In genomic region chr14:99971087-99971928, GRCh38 we compare ENCODE assay signal across 8 cellular contexts.
A peak's percentile ranks its signal among the peaks of the same experiment; 100 is the strongest.
DNase-seq lines count a peak whose midpoint lies in the region; ATAC-seq lines count a peak whose summit lies in the region.

No MANE protein-coding gene starts in this region.

- peaks cover 8% of the 10 kb centered on the region for H3K36me3 Mint-ChIP-seq in effector memory CD8-positive, alpha-beta T cell (ENCODE audit: insufficient read depth)
- peaks cover 3% of the 10 kb centered on the region for H3K36me3 Mint-ChIP-seq in memory B cell

- H3K9me3 Mint-ChIP-seq in effector memory CD8-positive, alpha-beta T cell, result no peaks in the 10 kb centered on the region
- no peaks in the 10 kb centered on the region for H3K9me3 Mint-ChIP-seq in memory B cell

- H3K4me3 Mint-ChIP-seq in effector memory CD8-positive, alpha-beta T cell, result peak overlapping the region; percentile 87 to 91
- H3K4me3 Mint-ChIP-seq in memory B cell, result peak overlapping the region; percentile 75

- ATAC-seq in HG03432 (IDR thresholded peaks at IDR 0.05; ENCODE audit: unreplicated experiment) (peak; percentile 70), memory B cell (ENCODE audit: low read depth) (peak; percentile 81)
- peak; percentile 82 for ATAC-seq in effector memory CD8-positive, alpha-beta T cell (replicated peaks)

- peak overlapping the region in 1 of 2 donors; percentile 41 for H3K27ac Mint-ChIP-seq in effector memory CD8-positive, alpha-beta T cell
- H3K27ac Mint-ChIP-seq in memory B cell, result no peak overlapping the region

- peak; percentile 70 for DNase-seq in NCI-H2029 (lab: John Stamatoyannopoulos, UW)
- no peak for DNase-seq in NCI-H2029 treated with DMSO at 0.1 percent for 48 hours (lab: John Stamatoyannopoulos, UW)
- DNase-seq in NCI-H748 (lab: John Stamatoyannopoulos, UW; ENCODE audit: unreplicated experiment), result peak; percentile 95
- DNase-seq in activated CD8-positive, alpha-beta memory T cell treated with anti-CD3 and anti-CD28 coated beads for 4 hours (ENCODE audit: low read depth in 2 of 2), result peak; percentile 62 to 65
- DNase-seq in effector memory CD8-positive, alpha-beta T cell, result peak; percentile 69 to 75 (median 71)
- peak; percentile 57 to 70 for DNase-seq in memory B cell (ENCODE audit: low spot score in 2 of 2)
- DNase-seq in stimulated activated CD4-positive, alpha-beta T cell treated with anti-CD3 and anti-CD28 coated beads, TNF-alpha, amount 100 ng/mL, for 48 hours (ENCODE audit: low read depth in 3 of 3), result peak; percentile 66 to 88 (median 74)

- peaks cover 33 to 40% of the 10 kb centered on the region in 2 donors for H3K27me3 Mint-ChIP-seq in effector memory CD8-positive, alpha-beta T cell
- H3K27me3 Mint-ChIP-seq in memory B cell, result peaks cover 28% of the 10 kb centered on the region

- H3K4me1 Mint-ChIP-seq in effector memory CD8-positive, alpha-beta T cell (ENCODE audit: low read depth in 2 of 2), result peaks cover 9 to 10% of the 10 kb centered on the region in 2 donors
- H3K4me1 Mint-ChIP-seq in memory B cell, result peaks cover 6% of the 10 kb centered on the region
